8 cellular contexts compared by ENCODE assay signal in genomic region chr1:25140073-25140797, GRCh38.
A peak's percentile ranks its signal among the peaks of the same experiment; 100 is the strongest.
DNase-seq lines count a peak whose midpoint lies in the region; ATAC-seq and TF ChIP-seq lines count a peak whose summit lies in the region.

No MANE protein-coding gene starts in this region.

- no peak for TF ChIP-seq POLR2A in gastroesophageal sphincter (IDR thresholded peaks at IDR 0.05)

- H3K4me3 ChIP-seq in choroid plexus epithelial cell (ENCODE audit: low read depth, low read length) (no peak overlapping the region), gastroesophageal sphincter (no peak overlapping the region), BE2C (ENCODE audit: low read depth, low read length) (no peak overlapping the region)

- WGBS in gastroesophageal sphincter (ENCODE audit: low coverage in 1 of 2), 2 donors = 71 to 92% methylated on average over 4 to 5 of the region's 15 CpGs

- H3K27ac ChIP-seq in gastroesophageal sphincter = no peak overlapping the region

- TF ChIP-seq CTCF in choroid plexus epithelial cell (conservative IDR thresholded peaks at IDR 0.05; ENCODE audit: low read depth, low read length) = no peak
- no peak for TF ChIP-seq CTCF in gastroesophageal sphincter (IDR thresholded peaks at IDR 0.05)
- no peak for TF ChIP-seq CTCF in BE2C (IDR thresholded peaks at IDR 0.05; ENCODE audit: low read depth, low read length)

- H3K36me3 ChIP-seq in gastroesophageal sphincter (no peaks in the 10 kb centered on the region), BE2C (no peaks in the 10 kb centered on the region)

- ATAC-seq in GM19372 (IDR thresholded peaks at IDR 0.05; ENCODE audit: low read depth, unreplicated experiment) (peak; percentile 86), HG03442 (IDR thresholded peaks at IDR 0.05; ENCODE audit: unreplicated experiment) (peak; percentile 82), gastroesophageal sphincter (no peak)

- peak; percentile 47 for DNase-seq in Ammon's horn (ENCODE audit: low spot score)
- DNase-seq in choroid plexus epithelial cell (ENCODE audit: low read depth) = peak; percentile 17
- DNase-seq in NCI-H345 (lab: John Stamatoyannopoulos, UW) = no peak
- no peak for DNase-seq in activated CD8-positive, alpha-beta memory T cell treated with anti-CD3 and anti-CD28 coated beads, Interleukin-2, amount 50 U/mL, for 4 hours
- no peak for DNase-seq in BE2C

- H3K27me3 ChIP-seq in gastroesophageal sphincter (peaks cover 56% of the 10 kb centered on the region), BE2C (no peaks in the 10 kb centered on the region)

- H3K9me3 ChIP-seq in gastroesophageal sphincter (no peaks in the 10 kb centered on the region), BE2C (no peaks in the 10 kb centered on the region)

- no peak for TF ChIP-seq EP300 in gastroesophageal sphincter (IDR thresholded peaks at IDR 0.05)

- no peaks in the 10 kb centered on the region for H3K4me1 ChIP-seq in gastroesophageal sphincter
- H3K4me1 ChIP-seq in BE2C = peaks cover 3% of the 10 kb centered on the region; the same call in 1 of the 2 replicates

Comparison
In these comparisons a context has a peak if more than half of its experiments do, and no peak if none do; other contexts are left out.
1. DNase-seq: peak in Ammon's horn (single experiment) and choroid plexus epithelial cell (single experiment); none in NCI-H345 (single experiment), activated CD8-positive, alpha-beta memory T cell treated with anti-CD3 and anti-CD28 coated beads, Interleukin-2, amount 50 U/mL, for 4 hours (single experiment) and BE2C (single experiment).